In genomic region chr11:66950113-66950535, GRCh38 we compare ENCODE assay signal across 8 cellular contexts.
DNase-seq lines count a peak whose midpoint lies in the region; ATAC-seq and TF ChIP-seq lines count a peak whose summit lies in the region.

No MANE protein-coding gene starts in this region.

- DNase-seq in GM03348 (ENCODE audit: low spot score) (peak; percentile 37), NCI-H2107 (lab: John Stamatoyannopoulos, UW) (peak; percentile 47), cerebellar cortex (ENCODE audit: low spot score) (peak; percentile 72), nucleus accumbens (lab: John Stamatoyannopoulos, UW) (peak in 34 of 56 donors; percentile 5 to 72 (median 24)), GM10266 (ENCODE audit: extremely low spot score) (no peak), T-helper 1 cell (no peak), activated gamma-delta T cell (lab: John Stamatoyannopoulos, UW) (no peak)

- TF ChIP-seq CTCF in GM10266 (IDR thresholded peaks at IDR 0.05; ENCODE audit: control insufficient read depth, insufficient read depth, low read depth, missing control alignments) = no peak

- ATAC-seq in GM18519 (IDR thresholded peaks at IDR 0.05; ENCODE audit: low FRiP score, unreplicated experiment) = no peak

Comparison
In these comparisons a context has a peak if more than half of its experiments do, and no peak if none do; other contexts are left out.
1. DNase-seq: peak in GM03348 (single experiment), NCI-H2107 (single experiment), cerebellar cortex (single experiment) and nucleus accumbens (34 of 56); none in GM10266 (single experiment), T-helper 1 cell (0 of 5) and activated gamma-delta T cell (single experiment).